ENCODE assay signal across 8 cellular contexts in genomic region chr7:28272461-28272877, GRCh38.
DNase-seq lines count a peak whose midpoint lies in the region; TF ChIP-seq lines count a peak whose summit lies in the region.

No MANE protein-coding gene starts in this region.

- no peak overlapping the region for H3K27ac ChIP-seq in smooth muscle cell (ENCODE audit: low read depth)

- H3K79me2 ChIP-seq in smooth muscle cell (ENCODE audit: low read depth) = no peaks in the 10 kb centered on the region

- H3K27me3 ChIP-seq in smooth muscle cell (ENCODE audit: low read depth) = no peaks in the 10 kb centered on the region

- 8% methylated on average over 9 of the region's 9 CpGs for WGBS in smooth muscle cell (ENCODE audit: low lambda C conversion rate)

- peak overlapping the region; percentile 79 for H3K4me2 ChIP-seq in smooth muscle cell

- H3K36me3 ChIP-seq in smooth muscle cell (ENCODE audit: low read depth) = no peaks in the 10 kb centered on the region

- H4K20me1 ChIP-seq in smooth muscle cell (ENCODE audit: low read depth) = no peaks in the 10 kb centered on the region

- peak overlapping the region; percentile 80 for H2AFZ ChIP-seq in smooth muscle cell (ENCODE audit: low read depth)

- no peak overlapping the region for H3K9ac ChIP-seq in smooth muscle cell (ENCODE audit: low read depth)

- peak; percentile 8 to 21 for DNase-seq in stimulated activated CD4-positive, alpha-beta T cell treated with anti-CD3 and anti-CD28 coated beads, Interleukin-12 subunit alpha, Interleukin-12 subunit beta, amount 100 ng/mL, for 24 hours (ENCODE audit: low read depth in 2 of 2)
- DNase-seq in stimulated activated CD4-positive, alpha-beta T cell treated with anti-CD3 and anti-CD28 coated beads, Interleukin-1b, Interleukin-23, amount 100 ng/mL, for 48 hours = no peak
- DNase-seq in NCI-H748 treated with DMSO at 0.1 percent for 48 hours (lab: John Stamatoyannopoulos, UW) = peak; percentile 20
- peak; percentile 36 for DNase-seq in astrocyte of the cerebellum (ENCODE audit: low read depth)
- DNase-seq in iPS DF 4.7 (ENCODE audit: extremely low read depth, low spot score) = peak; percentile 78
- peak; percentile 6 for DNase-seq in smooth muscle cell (lab: John Stamatoyannopoulos, UW; ENCODE audit: unreplicated experiment)
- DNase-seq in NCI-H187 (lab: John Stamatoyannopoulos, UW) = no peak
- DNase-seq in SW 1271 (lab: John Stamatoyannopoulos, UW) = no peak

- H3F3A ChIP-seq in smooth muscle cell (ENCODE audit: low read depth) = no peaks in the 10 kb centered on the region

- H3K4me3 ChIP-seq in astrocyte of the cerebellum (ENCODE audit: low read depth, low read length) (no peak overlapping the region), smooth muscle cell (peak overlapping the region; percentile 32)

- no peaks in the 10 kb centered on the region for H3K9me3 ChIP-seq in smooth muscle cell (replicated peaks; ENCODE audit: low read depth)

- TF ChIP-seq CTCF in astrocyte of the cerebellum (IDR thresholded peaks at IDR 0.05; ENCODE audit: low read depth, low read length, missing control alignments) (peak; percentile 86), smooth muscle cell (IDR thresholded peaks at IDR 0.05; ENCODE audit: borderline replicate concordance, insufficient read depth, poor library complexity, severe bottlenecking) (peak; percentile 59)

- in situ Hi-C loops in astrocyte of the cerebellum (cut with HindIII; ENCODE audit: low sequenced_read_pairs) = no loop called here

- H3K4me1 ChIP-seq in smooth muscle cell (ENCODE audit: low read depth) = no peaks in the 10 kb centered on the region

Comparison
In these comparisons a context has a peak if more than half of its experiments do, and no peak if none do; other contexts are left out.
1. DNase-seq: peak in stimulated activated CD4-positive, alpha-beta T cell treated with anti-CD3 and anti-CD28 coated beads, Interleukin-12 subunit alpha, Interleukin-12 subunit beta, amount 100 ng/mL, for 24 hours (2 of 2), NCI-H748 treated with DMSO at 0.1 percent for 48 hours (single experiment), astrocyte of the cerebellum (single experiment), iPS DF 4.7 (single experiment) and smooth muscle cell (single experiment); none in stimulated activated CD4-positive, alpha-beta T cell treated with anti-CD3 and anti-CD28 coated beads, Interleukin-1b, Interleukin-23, amount 100 ng/mL, for 48 hours (single experiment), NCI-H187 (0 of 2) and SW 1271 (0 of 2).